ENCODE assay signal across 26 cellular contexts in genomic region chr10:132658546-132659205, GRCh38.
A peak's percentile ranks its signal among the peaks of the same experiment; 100 is the strongest.
DNase-seq lines count a peak whose midpoint lies in the region; ATAC-seq and TF ChIP-seq lines count a peak whose summit lies in the region.
"Had no signal": no experiment of that assay in that cellular context is flagged by ENCODE, and none has a peak within 500 bp of the region (broad histone marks: within the 10 kb centered on the region; RNA-seq: fewer than 3 reads in every experiment).

No MANE protein-coding gene starts in this region.

- peaks cover 5% of the 10 kb centered on the region for H3K9me3 Mint-ChIP-seq in progenitor cell of endocrine pancreas (ENCODE audit: low read depth)
- H3K9me3 Mint-ChIP-seq: CD4-positive, alpha-beta T cell; CD8-positive, alpha-beta T cell had no signal

- no peak overlapping the region for H3K27ac ChIP-seq in osteoblast (ENCODE audit: low read depth, low read length)
- H3K27ac ChIP-seq: 22Rv1; A549; BLaER1 treated with 17β-estradiol and CSF1 and Interleukin-3, amounts not matched to agents 10 nM and 100 nM; C4-2B had no signal

- no peaks in the 10 kb centered on the region for H3K4me1 ChIP-seq in osteoblast (ENCODE audit: insufficient read depth, low read length)
- H3K4me1 ChIP-seq: A549, Caco-2 had no signal

- TF ChIP-seq CTCF in osteoblast (IDR thresholded peaks at IDR 0.05; ENCODE audit: extremely low read depth, low read depth, low read length) (no peak), progenitor cell of endocrine pancreas (IDR thresholded peaks at IDR 0.05; ENCODE audit: unreplicated experiment) (no peak)

- H2AFZ ChIP-seq in osteoblast (ENCODE audit: low read length) = no peak overlapping the region

- DNase-seq in Right ventricle myocardium superior (peak; percentile 37), left ventricle myocardium superior (no peak), H7 (peak; percentile 54), osteoblast (ENCODE audit: insufficient read length, low spot score, missing footprints) (peak; percentile 68), progenitor cell of endocrine pancreas (ENCODE audit: low spot score, unreplicated experiment) (no peak), iPS-NIHi11 (ENCODE audit: low spot score) (no peak), glomerular visceral epithelial cell (ENCODE audit: extremely low spot score) (no peak)
- DNase-seq: AML-193; Caco-2; Calu3; CD4-positive, alpha-beta T cell; CD8-positive, alpha-beta T cell; DMS 273 treated with DMSO at 0.1 percent for 48 hours; DMS153; DMS53; DMS79; DND-41; EL; GDM1 had no signal

- peaks cover 25% of the 10 kb centered on the region for H3K4me1 Mint-ChIP-seq in progenitor cell of endocrine pancreas (ENCODE audit: low read depth)

- peak overlapping the region; percentile 73 for H3K27ac Mint-ChIP-seq in progenitor cell of endocrine pancreas
- H3K27ac Mint-ChIP-seq: B cell; CD4-positive, alpha-beta T cell; CD8-positive, alpha-beta T cell had no signal

- no peak overlapping the region for H3K4me3 Mint-ChIP-seq in progenitor cell of endocrine pancreas (ENCODE audit: low read depth)
- H3K4me3 Mint-ChIP-seq: B cell; CD4-positive, alpha-beta T cell; CD8-positive, alpha-beta T cell had no signal

- intact Hi-C loops in Right ventricle myocardium superior (cut with DNase I) = loop anchor here (5.0 to 10.0 kb wide), 2 partner anchors 179 to 466 kb away; no protein-coding TSS in a partner anchor
- intact Hi-C loops in left ventricle myocardium superior (cut with micrococcal nuclease) = no loop called here

- no peak overlapping the region for H3K4me3 ChIP-seq in H7 (ENCODE audit: insufficient read depth, low read depth, low read length)
- no peak overlapping the region for H3K4me3 ChIP-seq in osteoblast (ENCODE audit: insufficient read depth, low read length)
- H3K4me3 ChIP-seq: A549; BLaER1 treated with 17β-estradiol and CSF1 and Interleukin-3, amounts not matched to agents 10 nM and 100 nM; GM12878 had no signal

- H4K20me1 ChIP-seq in osteoblast (ENCODE audit: insufficient read depth, low read length) = peaks cover 14% of the 10 kb centered on the region

- H3K27me3 Mint-ChIP-seq in progenitor cell of endocrine pancreas = peaks cover 3% of the 10 kb centered on the region
- H3K27me3 Mint-ChIP-seq: B cell; CD4-positive, alpha-beta T cell had no signal

- H3K36me3 ChIP-seq in H7 (replicated peaks; ENCODE audit: control insufficient read depth, insufficient read depth, low read length) = no peaks in the 10 kb centered on the region
- no peaks in the 10 kb centered on the region for H3K36me3 ChIP-seq in osteoblast (ENCODE audit: insufficient read depth, low read length)

- H3K9me3 ChIP-seq in osteoblast (ENCODE audit: low read depth, low read length) = no peaks in the 10 kb centered on the region
- H3K9me3 ChIP-seq: A549, Caco-2 had no signal

- H3K79me2 ChIP-seq in osteoblast (ENCODE audit: insufficient read depth, low read length) = no peaks in the 10 kb centered on the region

- H3K27me3 ChIP-seq in H7 (ENCODE audit: control insufficient read depth, insufficient read depth, low read length) = no peaks in the 10 kb centered on the region
- no peaks in the 10 kb centered on the region for H3K27me3 ChIP-seq in osteoblast (ENCODE audit: insufficient read depth, low read length)

- H3K36me3 Mint-ChIP-seq in progenitor cell of endocrine pancreas (ENCODE audit: insufficient read depth) = peaks cover 23% of the 10 kb centered on the region

- ATAC-seq in Right ventricle myocardium superior (ENCODE audit: poor library complexity) = no peak
- ATAC-seq in left ventricle myocardium superior = no peak
- ATAC-seq in HG02588 (IDR thresholded peaks at IDR 0.05; ENCODE audit: unreplicated experiment) = no peak
- ATAC-seq: A549; CD8-positive, alpha-beta T cell; GM12878 had no signal

- no peak overlapping the region for H3K4me2 ChIP-seq in osteoblast (ENCODE audit: insufficient read depth, low read length)
- H3K4me2 ChIP-seq: A549; BLaER1 treated with 17β-estradiol and CSF1 and Interleukin-3, amounts not matched to agents 10 nM and 100 nM had no signal

Comparison
In these comparisons a context has a peak if more than half of its experiments do, and no peak if none do; other contexts are left out.
1. DNase-seq: peak in Right ventricle myocardium superior (single experiment), H7 (single experiment) and osteoblast (single experiment); none in left ventricle myocardium superior (single experiment), progenitor cell of endocrine pancreas (single experiment), iPS-NIHi11 (single experiment) and glomerular visceral epithelial cell (single experiment).